ENCODE assay signal across 24 cellular contexts in genomic region chr1:5645929-5646328, GRCh38.
"Had no signal": no experiment of that assay in that cellular context is flagged by ENCODE, and none has a peak within 500 bp of the region (broad histone marks: within the 10 kb centered on the region; RNA-seq: fewer than 3 reads in every experiment).

No MANE protein-coding gene starts in this region.

- H3K36me3 ChIP-seq: MG63 had no signal

- DNase-seq: IMR-90; Karpas-422; KG1; NCI-H1092; NCI-H1105 treated with DMSO at 0.1 percent for 48 hours; NCI-H1417 treated with DMSO at 0.1 percent for 48 hours; NCI-H146; NCI-H1694 treated with DMSO at 0.1 percent for 48 hours; NCI-H1930; NCI-H2081; NCI-H2107; NCI-H226; NCI-H446; NCI-H510A; NCI-H524 treated with DMSO at 0.1 percent for 48 hours; NCI-H69; NCI-H774; NK-92 treated with Interleukin-12 subunit alpha and Interleukin-12 subunit beta, amount 100 ng/mL, for 24 hours; PC-3 had no signal

- H3K27me3 ChIP-seq: MG63 had no signal

- H3K27ac ChIP-seq: RWPE1 had no signal

- H3K4me3 ChIP-seq: MG63 had no signal

- H3K9me3 ChIP-seq: MG63 had no signal

- ATAC-seq: HepG2, Panc1, PC-3, SK-N-SH treated with all-trans-retinoic acid at 6 μM for 48 hours had no signal
